ENCODE assay signal across 1 cellular context in genomic region chr16:14545346-14545884, GRCh38.
TF ChIP-seq lines count a peak whose summit lies in the region.

No MANE protein-coding gene starts in this region.

TF ChIP-seq in HepG2, 621 proteins besides CTCF, POLR2A, EP300 and RAD21 (continued from another document and continues in another):
- TF ChIP-seq USF2 (IDR thresholded peaks at IDR 0.05; ENCODE audit: low read depth, low read length) (no peak), USF2 (CRISPR knock-in tag; IDR thresholded peaks at IDR 0.05; ENCODE audit: borderline replicate concordance) (no peak), ZNF512B (CRISPR knock-in tag; IDR thresholded peaks at IDR 0.05; ENCODE audit: borderline replicate concordance) (peak; percentile 97), KLF9 (CRISPR knock-in tag; IDR thresholded peaks at IDR 0.05; ENCODE audit: low read depth) (no peak), FOXO1 (CRISPR knock-in tag; IDR thresholded peaks at IDR 0.05) (peak; percentile 92), ZSCAN22 (CRISPR knock-in tag; IDR thresholded peaks at IDR 0.05) (no peak), HDAC2 (CRISPR knock-in tag; IDR thresholded peaks at IDR 0.05) (peak; percentile 100), ZNF275 (CRISPR knock-in tag; IDR thresholded peaks at IDR 0.05; ENCODE audit: borderline replicate concordance) (no peak), ZNF3 (CRISPR knock-in tag; IDR thresholded peaks at IDR 0.05) (peak; percentile 51; the same call in 1 of the 2 replicates), ARID3A (IDR thresholded peaks at IDR 0.05; ENCODE audit: low read depth, low read length) (peak; percentile 40; the same call in 1 of the 2 replicates), ZNF326 (CRISPR knock-in tag; IDR thresholded peaks at IDR 0.05; ENCODE audit: borderline replicate concordance) (no peak), ZNF569 (CRISPR knock-in tag; IDR thresholded peaks at IDR 0.05; ENCODE audit: borderline replicate concordance) (no peak), NFKB2 (CRISPR knock-in tag; IDR thresholded peaks at IDR 0.05; ENCODE audit: borderline replicate concordance) (no peak), TRIM24 (CRISPR knock-in tag; IDR thresholded peaks at IDR 0.05) (no peak), ZGPAT (CRISPR knock-in tag; IDR thresholded peaks at IDR 0.05) (peak; percentile 91), SMARCC2 (IDR thresholded peaks at IDR 0.05) (peak; percentile 92), NONO (IDR thresholded peaks at IDR 0.05) (no peak), NONO (CRISPR knock-in tag; conservative IDR thresholded peaks at IDR 0.05) (0 out of 2 replicates have a peak, but pooled peaks have one; percentile 49), FOXA1 (IDR thresholded peaks at IDR 0.05) (peak; percentile 90), FOXA1 (CRISPR knock-in tag; IDR thresholded peaks at IDR 0.05) (peak; percentile 100), ZKSCAN1 (IDR thresholded peaks at IDR 0.05; ENCODE audit: low read length) (no peak), ZNF772 (CRISPR knock-in tag; IDR thresholded peaks at IDR 0.05) (no peak), TOE1 (CRISPR knock-in tag; IDR thresholded peaks at IDR 0.05) (peak; percentile 91; the same call in 1 of the 2 replicates), CC2D1A (CRISPR knock-in tag; IDR thresholded peaks at IDR 0.05) (no peak), ZNF761 (CRISPR knock-in tag; conservative IDR thresholded peaks at IDR 0.05) (peak; percentile 80; the same call in 1 of the 2 replicates), GTF3A (CRISPR knock-in tag; conservative IDR thresholded peaks at IDR 0.05) (no peak), SRSF1 (optimal IDR thresholded peaks at IDR 0.05; ENCODE audit: low read depth, low read length) (no peak), AHDC1 (CRISPR knock-in tag; IDR thresholded peaks at IDR 0.05; ENCODE audit: borderline replicate concordance) (peak; percentile 98), ZNF337 (CRISPR knock-in tag; IDR thresholded peaks at IDR 0.05; ENCODE audit: borderline replicate concordance, low read depth) (no peak), ZNF652 (CRISPR knock-in tag; IDR thresholded peaks at IDR 0.05; ENCODE audit: borderline replicate concordance, low read depth) (peak; percentile 100), ZSCAN25 (CRISPR knock-in tag; IDR thresholded peaks at IDR 0.05) (peak; percentile 46; the same call in 1 of the 2 replicates), DR1 (CRISPR knock-in tag; IDR thresholded peaks at IDR 0.05) (no peak), ZNF816 (CRISPR knock-in tag; IDR thresholded peaks at IDR 0.05; ENCODE audit: borderline replicate concordance) (peak; percentile 15; the same call in 1 of the 2 replicates), ELF1 (CRISPR knock-in tag; IDR thresholded peaks at IDR 0.05) (0 out of 2 replicates have a peak, but pooled peaks have one; percentile 10), GZF1 (CRISPR knock-in tag; IDR thresholded peaks at IDR 0.05) (no peak), JUND (CRISPR knock-in tag; IDR thresholded peaks at IDR 0.05) (no peak; the same call in 1 of the 2 replicates), MAFG (CRISPR knock-in tag; IDR thresholded peaks at IDR 0.05) (no peak), ZNF292 (CRISPR knock-in tag; IDR thresholded peaks at IDR 0.05; ENCODE audit: borderline replicate concordance, low read depth) (peak; percentile 95; the same call in 1 of the 2 replicates), ZFP90 (CRISPR knock-in tag; IDR thresholded peaks at IDR 0.05; ENCODE audit: borderline replicate concordance) (peak; percentile 99), ZNF556 (CRISPR knock-in tag; IDR thresholded peaks at IDR 0.05; ENCODE audit: borderline replicate concordance) (peak; percentile 82), RFX1 (IDR thresholded peaks at IDR 0.05) (no peak), ATF7-NPFF (CRISPR knock-in tag; IDR thresholded peaks at IDR 0.05; ENCODE audit: low read depth) (no peak), ZNF276 (CRISPR knock-in tag; IDR thresholded peaks at IDR 0.05; ENCODE audit: low read depth) (no peak), ZC3H4 (CRISPR knock-in tag; IDR thresholded peaks at IDR 0.05; ENCODE audit: borderline replicate concordance) (no peak), RFX5 (IDR thresholded peaks at IDR 0.05; ENCODE audit: low read depth, low read length) (no peak)
